ENCODE assay signal across 15 cellular contexts in genomic region chr10:105953056-105953455, GRCh38.
"Had no signal": no experiment of that assay in that cellular context is flagged by ENCODE, and none has a peak within 500 bp of the region (broad histone marks: within the 10 kb centered on the region; RNA-seq: fewer than 3 reads in every experiment).

No MANE protein-coding gene starts in this region.

- DNase-seq: activated CD4-positive, alpha-beta T cell treated with anti-CD3 and anti-CD28 coated beads for 36 hours; activated CD8-positive, alpha-beta T cell treated with anti-CD3 and anti-CD28 coated beads for 36 hours; activated naive CD4-positive, alpha-beta T cell; aorta; gastrocnemius medialis; naive B cell; occipital lobe; psoas muscle; stimulated activated CD4-positive, alpha-beta T cell treated with anti-CD3 and anti-CD28 coated beads, Interleukin-15, amount 100 ng/mL, for 24 hours; stimulated activated CD4-positive, alpha-beta T cell treated with anti-CD3 and anti-CD28 coated beads, Interleukin-4, amount 100 ng/mL, for 24 hours; T-cell had no signal

- H3K36me3 Mint-ChIP-seq: naive B cell, T-cell had no signal

- H3K27me3 ChIP-seq: gastrocnemius medialis had no signal

- H3K27ac Mint-ChIP-seq: activated CD4-positive, alpha-beta T cell treated with anti-CD3 and anti-CD28 coated beads for 36 hours; activated CD8-positive, alpha-beta T cell treated with anti-CD3 and anti-CD28 coated beads for 36 hours; activated T-helper 1 cell treated with anti-CD3 and anti-CD28 coated beads, Interleukin-12 subunit alpha, Interleukin-12 subunit beta, Interleukin-2, Interleukin-4 antibody, amounts not matched to agents 30 ng/mL and 10 ng/mL and 1 ng/mL, durations not matched to agents 14 hours and 24 hours and 36 hours; naive B cell; stimulated activated naive CD8-positive, alpha-beta T cell treated with anti-CD3 and anti-CD28 coated beads, Interleukin-15, Interleukin-2, amounts not matched to agents 100 ng/mL and 50 ng/mL, for 24 hours; T-cell had no signal

- H3K4me1 ChIP-seq: gastrocnemius medialis, psoas muscle had no signal

- H3K4me3 Mint-ChIP-seq: activated CD4-positive, alpha-beta T cell treated with anti-CD3 and anti-CD28 coated beads for 36 hours; activated CD8-positive, alpha-beta T cell treated with anti-CD3 and anti-CD28 coated beads for 36 hours; activated T-helper 1 cell treated with anti-CD3 and anti-CD28 coated beads, Interleukin-12 subunit alpha, Interleukin-12 subunit beta, Interleukin-2, Interleukin-4 antibody, amounts not matched to agents 30 ng/mL and 10 ng/mL and 1 ng/mL, durations not matched to agents 14 hours and 24 hours and 36 hours; naive B cell; stimulated activated naive CD8-positive, alpha-beta T cell treated with anti-CD3 and anti-CD28 coated beads, Interleukin-15, Interleukin-2, amounts not matched to agents 100 ng/mL and 50 ng/mL, for 24 hours; T-cell had no signal

- H3K36me3 ChIP-seq: gastrocnemius medialis had no signal

- H3K4me1 Mint-ChIP-seq: activated CD4-positive, alpha-beta T cell treated with anti-CD3 and anti-CD28 coated beads for 36 hours; naive B cell; T-cell had no signal

- FAIRE-seq: keratinocyte had no signal

- H3K27me3 Mint-ChIP-seq: activated CD4-positive, alpha-beta T cell treated with anti-CD3 and anti-CD28 coated beads for 36 hours; activated CD8-positive, alpha-beta T cell treated with anti-CD3 and anti-CD28 coated beads for 36 hours; naive B cell; stimulated activated naive CD8-positive, alpha-beta T cell treated with anti-CD3 and anti-CD28 coated beads, Interleukin-15, Interleukin-2, amounts not matched to agents 100 ng/mL and 50 ng/mL, for 24 hours; T-cell had no signal

- H3K27ac ChIP-seq: gastrocnemius medialis, psoas muscle, VCaP had no signal

- H3K9me3 Mint-ChIP-seq: activated T-helper 1 cell treated with anti-CD3 and anti-CD28 coated beads, Interleukin-12 subunit alpha, Interleukin-12 subunit beta, Interleukin-2, Interleukin-4 antibody, amounts not matched to agents 30 ng/mL and 10 ng/mL and 1 ng/mL, durations not matched to agents 14 hours and 24 hours and 36 hours; naive B cell; stimulated activated naive CD8-positive, alpha-beta T cell treated with anti-CD3 and anti-CD28 coated beads, Interleukin-15, Interleukin-2, amounts not matched to agents 100 ng/mL and 50 ng/mL, for 24 hours had no signal

- H3K9me3 ChIP-seq: gastrocnemius medialis, psoas muscle had no signal

- H3K4me3 ChIP-seq: gastrocnemius medialis, psoas muscle had no signal

- ATAC-seq: activated CD4-positive, alpha-beta T cell treated with anti-CD3 and anti-CD28 coated beads for 36 hours; activated CD8-positive, alpha-beta T cell treated with anti-CD3 and anti-CD28 coated beads for 36 hours; gastrocnemius medialis; psoas muscle; T-cell had no signal
